In the genomic region with DNA sequence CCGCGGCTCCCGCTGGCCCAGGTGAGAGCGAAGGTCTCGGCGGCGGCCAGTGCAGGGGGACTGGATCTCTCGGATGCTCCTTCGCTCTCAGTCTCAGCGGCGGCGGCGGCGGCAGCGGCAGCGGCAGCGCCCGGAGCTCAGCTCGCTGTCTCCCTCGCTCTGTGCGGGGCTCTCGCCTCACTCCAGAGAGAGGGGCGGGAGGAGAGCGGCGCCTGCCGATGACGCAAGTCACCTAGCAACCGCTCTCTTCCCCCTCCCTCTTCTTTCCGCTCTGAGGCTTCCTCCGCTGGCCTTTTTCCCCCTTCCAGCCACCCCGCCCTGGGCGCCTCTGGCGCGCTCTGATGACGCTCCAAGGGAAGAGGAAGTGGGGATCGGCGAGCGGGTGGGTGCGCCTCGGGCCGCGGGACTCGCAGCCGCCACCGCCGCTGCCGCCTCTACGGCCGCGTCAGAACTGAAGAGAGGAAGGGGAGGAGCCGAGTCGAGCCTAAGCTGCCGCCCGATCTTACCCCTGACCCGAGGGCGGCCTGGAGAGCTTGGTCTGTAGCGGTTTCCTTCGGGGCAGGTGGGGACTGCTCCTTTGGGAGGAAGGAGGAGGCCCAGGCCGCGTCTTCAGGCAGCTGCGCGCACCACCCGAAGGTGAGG, we compare ENCODE assay signal across 8 cellular contexts. TPM values are rescaled to one million over a fixed set of nuclear protein-coding genes. Genes with fewer than 3 reads are reported as not detected.
DNase-seq lines count a peak whose midpoint lies in the region; ATAC-seq, FAIRE-seq and TF ChIP-seq lines count a peak whose summit lies in the region.

Gene FBXW7, minus strand, starts transcription at position 190 of the 642 bp plus-strand sequence. CDS start 124,289 bp downstream, outside the sequence.

- 0% methylated on average over 42 to 63 of the region's 63 CpGs for WGBS in psoas muscle, 3 donors

- H3K4me3 ChIP-seq in psoas muscle, result peak within 1 kb of the TSS; percentile 100

- no peaks in the 10 kb centered on the region for H3K27me3 Mint-ChIP-seq in T-helper 17 cell

- intact Hi-C loops in left ventricle myocardium superior (cut with micrococcal nuclease) (no loop called here), psoas muscle (cut with DNase I) (no loop called here)

- peak; percentile 94 for DNase-seq in NCI-H1694 treated with DMSO at 0.1 percent for 48 hours (lab: John Stamatoyannopoulos, UW)
- DNase-seq in T-helper 17 cell, result peak; percentile 97 to 99 (median 98)
- DNase-seq in amygdala (lab: John Stamatoyannopoulos, UW), result peak; percentile 87 to 99 (median 97)
- peak; percentile 99 for DNase-seq in left ventricle myocardium superior
- DNase-seq in psoas muscle, result peak; percentile 99
- DNase-seq in urothelium cell line (ENCODE audit: low spot score), result peak; percentile 97

- peak within 1 kb of the TSS; percentile 97 for H3K27ac ChIP-seq in psoas muscle

- TF ChIP-seq POLR2A in GM15510 (IDR thresholded peaks at IDR 0.05; ENCODE audit: borderline replicate concordance, extremely low read depth, insufficient read length), result peak; percentile 85

- no peaks in the 10 kb centered on the region for H3K9me3 ChIP-seq in T-helper 17 cell (ENCODE audit: control insufficient read depth, low read length, poor library complexity, severe bottlenecking)
- peaks cover 5% of the 10 kb centered on the region for H3K9me3 ChIP-seq in psoas muscle

- no peak for TF ChIP-seq CTCF in psoas muscle (IDR thresholded peaks at IDR 0.05)

- peaks cover 10% of the 10 kb centered on the region for H3K36me3 Mint-ChIP-seq in T-helper 17 cell (ENCODE audit: low read depth)

- H3K4me1 ChIP-seq in psoas muscle, result peaks cover 31% of the 10 kb centered on the region

- H3K27ac Mint-ChIP-seq in T-helper 17 cell, result peak within 1 kb of the TSS; percentile 99

- H3K4me1 Mint-ChIP-seq in T-helper 17 cell, result peaks cover 55% of the 10 kb centered on the region

- peak within 1 kb of the TSS; percentile 96 for H3K4me3 Mint-ChIP-seq in T-helper 17 cell

- no peak for FAIRE-seq in urothelium cell line (lab: Jason Lieb, UNC)

- H3K36me3 ChIP-seq in psoas muscle (ENCODE audit: insufficient read depth in 1 of 2, low read depth in 1 of 2), result no peaks in the 10 kb centered on the region

- peak; percentile 84 for ATAC-seq in HG02885 (IDR thresholded peaks at IDR 0.05; ENCODE audit: poor library complexity, unreplicated experiment)
- ATAC-seq in T-helper 17 cell, result peak; percentile 85
- ATAC-seq in left ventricle myocardium superior, result peak; percentile 96
- peak; percentile 94 to 97 (median 96) for ATAC-seq in psoas muscle

- H3K27me3 ChIP-seq in psoas muscle (ENCODE audit: insufficient read depth in 3 of 3, low read length in 2 of 3), result no peaks in the 10 kb centered on the region

RNA-seq across cellular contexts. Expression of gene FBXW7, which starts in this region (rescaled TPM):
- 100 to 1,000 TPM; 102 to 125 TPM for total RNA-seq in T-helper 17 cell
- total RNA-seq in left ventricle myocardium superior, result 59.4 TPM
- 10 to 100 TPM; 28.7 to 41.1 (median 30.6) TPM for total RNA-seq in psoas muscle
- 10 to 100 TPM in 2 of 3 donors, 1 to 10 TPM in 1; 9.8 to 23.3 (median 17.1) TPM for polyA plus RNA-seq in psoas muscle

Comparison
In these comparisons a context has a peak if more than half of its experiments do, and no peak if none do; other contexts are left out.
1. Peak in every context shown above with its lines: DNase-seq, ATAC-seq, H3K4me3 ChIP-seq and H3K27ac ChIP-seq.